Comparison of ENCODE assay signal across 8 cellular contexts in genomic region chr18:80148316-80149199, GRCh38. TPM values are rescaled to one million over a fixed set of nuclear protein-coding genes. Genes with fewer than 3 reads are reported as not detected.
A peak's percentile ranks its signal among the peaks of the same experiment; 100 is the strongest.
DNase-seq lines count a peak whose midpoint lies in the region; ATAC-seq and TF ChIP-seq lines count a peak whose summit lies in the region.

No MANE protein-coding gene starts in this region.

- H3K9me2 ChIP-seq in GM23248 (ENCODE audit: insufficient read depth) (no peaks in the 10 kb centered on the region), Karpas-422 (replicated peaks; ENCODE audit: insufficient read depth, low read length) (no peaks in the 10 kb centered on the region)

- H3K36me3 Mint-ChIP-seq in activated B cell treated with CpG ODN at 0.5 μM for 24 hours (ENCODE audit: low read depth) = peaks cover 9% of the 10 kb centered on the region
- no peaks in the 10 kb centered on the region for H3K36me3 Mint-ChIP-seq in stimulated activated memory B cell treated with anti-CD40 and anti-IgM and Interleukin-4, amounts not matched to agents 10 μg/mL and 1 μg/mL and 100 μg/mL, for 72 hours

- peaks cover 20% of the 10 kb centered on the region for H3K4me1 Mint-ChIP-seq in activated B cell treated with CpG ODN at 0.5 μM for 24 hours
- H3K4me1 Mint-ChIP-seq in stimulated activated memory B cell treated with anti-CD40 and anti-IgM and Interleukin-4, amounts not matched to agents 10 μg/mL and 1 μg/mL and 100 μg/mL, for 72 hours = no peaks in the 10 kb centered on the region

- peak overlapping the region; percentile 55 for H3K4me3 ChIP-seq in AG09309 (ENCODE audit: control insufficient read depth, low read depth, low read length)
- H3K4me3 ChIP-seq in GM23248 = peak overlapping the region; percentile 82
- no peak overlapping the region for H3K4me3 ChIP-seq in Karpas-422 (ENCODE audit: low read length)

- peak overlapping the region; percentile 69 for H3K27ac Mint-ChIP-seq in activated B cell treated with CpG ODN at 0.5 μM for 24 hours
- H3K27ac Mint-ChIP-seq in stimulated activated memory B cell treated with anti-CD40 and anti-IgM and Interleukin-4, amounts not matched to agents 10 μg/mL and 1 μg/mL and 100 μg/mL, for 72 hours = peak overlapping the region; percentile 59

- in situ Hi-C loops in GM23248 (cut with MboI) = no loop called here

- no peaks in the 10 kb centered on the region for H3K27me3 Mint-ChIP-seq in activated B cell treated with CpG ODN at 0.5 μM for 24 hours
- no peaks in the 10 kb centered on the region for H3K27me3 Mint-ChIP-seq in stimulated activated memory B cell treated with anti-CD40 and anti-IgM and Interleukin-4, amounts not matched to agents 10 μg/mL and 1 μg/mL and 100 μg/mL, for 72 hours

- TF ChIP-seq CTCF in AG09309 (IDR thresholded peaks at IDR 0.05; ENCODE audit: control insufficient read depth, insufficient read depth, low read depth, low read length, missing control alignments) = no peak
- no peak for TF ChIP-seq CTCF in activated B cell treated with CpG ODN at 0.5 μM for 24 hours (IDR thresholded peaks at IDR 0.05)

- H3K4me1 ChIP-seq in GM23248 (ENCODE audit: insufficient read depth) (peaks cover 4% of the 10 kb centered on the region; the same call in 1 of the 2 replicates), Karpas-422 (ENCODE audit: low read length) (peaks cover 24% of the 10 kb centered on the region)

- no peak for DNase-seq in AG09309 (ENCODE audit: low read depth)
- DNase-seq in GM23248 = peak; percentile 50
- DNase-seq in activated B cell treated with CpG ODN at 0.5 μM for 24 hours = no peak
- no peak for DNase-seq in left ventricle myocardium superior
- no peak for DNase-seq in posterior vena cava (ENCODE audit: low spot score)
- DNase-seq in Karpas-422 = no peak
- no peak for DNase-seq in cortex of kidney (lab: John Stamatoyannopoulos, UW)

- POLR2A ChIA-PET in activated B cell treated with CpG ODN at 0.5 μM for 24 hours (lab: Charles Lee) = interaction anchor here (1.0 to 1.6 kb wide), 3 partner anchors 39 to 115 kb away, joined by 3 to 9 read pairs (median 4); partner anchors contain the start of gene RBFA

- no peaks in the 10 kb centered on the region for H4K20me1 ChIP-seq in GM23248 (ENCODE audit: insufficient read depth)
- H4K20me1 ChIP-seq in Karpas-422 (ENCODE audit: insufficient read depth, low read depth, low read length) = no peaks in the 10 kb centered on the region

- no peaks in the 10 kb centered on the region for H3K9me3 Mint-ChIP-seq in activated B cell treated with CpG ODN at 0.5 μM for 24 hours
- H3K9me3 Mint-ChIP-seq in stimulated activated memory B cell treated with anti-CD40 and anti-IgM and Interleukin-4, amounts not matched to agents 10 μg/mL and 1 μg/mL and 100 μg/mL, for 72 hours = no peaks in the 10 kb centered on the region

- H2AFZ ChIP-seq in GM23248 (peak overlapping the region; percentile 89), Karpas-422 (ENCODE audit: low read length) (no peak overlapping the region)

- peak overlapping the region; percentile 90 for H3K4me3 Mint-ChIP-seq in activated B cell treated with CpG ODN at 0.5 μM for 24 hours
- peak overlapping the region; percentile 88 for H3K4me3 Mint-ChIP-seq in stimulated activated memory B cell treated with anti-CD40 and anti-IgM and Interleukin-4, amounts not matched to agents 10 μg/mL and 1 μg/mL and 100 μg/mL, for 72 hours

- H3K9ac ChIP-seq in GM23248 = peak overlapping the region; percentile 73
- no peak overlapping the region for H3K9ac ChIP-seq in Karpas-422 (ENCODE audit: low read length)

- ATAC-seq in activated B cell treated with CpG ODN at 0.5 μM for 24 hours (ENCODE audit: low read depth) (no peak), left ventricle myocardium superior (peak; percentile 14)
- ATAC-seq in stimulated activated memory B cell treated with anti-CD40 and anti-IgM and Interleukin-4, amounts not matched to agents 10 μg/mL and 1 μg/mL and 100 μg/mL, for 72 hours = no peak

- 52 to 58% methylated on average over 34 of the region's 34 CpGs for WGBS in GM23248 (ENCODE audit: low coverage in 1 of 2, low lambda C conversion rate in 2 of 2, missing lambda C conversion rate in 2 of 2), 2 experiments

- H3K36me3 ChIP-seq in GM23248 (ENCODE audit: low read depth) (no peaks in the 10 kb centered on the region), Karpas-422 (ENCODE audit: insufficient read depth, low read length) (no peaks in the 10 kb centered on the region)

- H3K27ac ChIP-seq in GM23248 (peak overlapping the region; percentile 54), Karpas-422 (ENCODE audit: low read length) (no peak overlapping the region)

- H3F3A ChIP-seq in GM23248 (ENCODE audit: insufficient read depth) = peaks cover 8% of the 10 kb centered on the region; the same call in 1 of the 2 replicates

- H3K4me2 ChIP-seq in GM23248 (ENCODE audit: unreplicated experiment) = peak overlapping the region; percentile 70
- H3K4me2 ChIP-seq in Karpas-422 (ENCODE audit: low read depth, low read length, poor library complexity, severe bottlenecking) = no peak overlapping the region

- CTCF ChIA-PET in activated B cell treated with CpG ODN at 0.5 μM for 24 hours (lab: Charles Lee) = interaction anchor here (1.3 kb wide), 1 partner anchor 11 kb away, joined by 5 read pairs; no protein-coding TSS in a partner anchor

- H3K27me3 ChIP-seq in GM23248 (replicated peaks; ENCODE audit: insufficient read depth) (no peaks in the 10 kb centered on the region), Karpas-422 (ENCODE audit: low read length) (no peaks in the 10 kb centered on the region)

- H3K9me3 ChIP-seq in GM23248 (ENCODE audit: low read depth) (no peaks in the 10 kb centered on the region), Karpas-422 (ENCODE audit: low read length) (no peaks in the 10 kb centered on the region)

- H3K79me2 ChIP-seq in GM23248 (ENCODE audit: insufficient read depth) (no peaks in the 10 kb centered on the region), Karpas-422 (ENCODE audit: low read length) (no peaks in the 10 kb centered on the region)

- intact Hi-C loops in activated B cell treated with CpG ODN at 0.5 μM for 24 hours (cut with micrococcal nuclease) = loop anchor here (10.0 kb wide), 1 partner anchor 624 kb away; no protein-coding TSS in a partner anchor
- intact Hi-C loops in left ventricle myocardium superior (cut with micrococcal nuclease) = no loop called here
- intact Hi-C loops in posterior vena cava (cut with DNase I) = no loop called here

RNA-seq across cellular contexts. Expression of gene ADNP2, which starts 39.5 kb away (rescaled TPM):
- 11.3 and 14.3 TPM in 2 replicates for total RNA-seq in GM23248 (2014; rRNA removed; shearing (Covaris generic))
- polyA plus RNA-seq in GM23248 (2016; fragmentation: Nextera tagmentation; extraction: Ambion mirVana) = 3.5 and 3.7 TPM in 2 replicates
- total RNA-seq in activated B cell treated with CpG ODN at 0.5 μM for 24 hours = 19.2 and 19.7 TPM in 2 replicates
- 7.1 TPM for total RNA-seq in left ventricle myocardium superior
- 10 to 100 TPM; 15.3 to 19.6 TPM for total RNA-seq in posterior vena cava
- 11.5 and 15.5 TPM in 2 replicates for total RNA-seq in Karpas-422 (2014; rRNA removed; shearing (Covaris generic); ENCODE audit: low replicate concordance)
